Comparison of ENCODE assay signal across 19 cellular contexts in genomic region chr11:102685311-102685710, GRCh38. TPM values are rescaled to one million over a fixed set of nuclear protein-coding genes. Genes with fewer than 3 reads are reported as not detected.
DNase-seq lines count a peak whose midpoint lies in the region; ATAC-seq and TF ChIP-seq lines count a peak whose summit lies in the region.
"Had no signal": no experiment of that assay in that cellular context is flagged by ENCODE, and none has a peak within 500 bp of the region (broad histone marks: within the 10 kb centered on the region; RNA-seq: fewer than 3 reads in every experiment).

No MANE protein-coding gene starts in this region.

- H3K9me2 ChIP-seq in GM23248 (ENCODE audit: insufficient read depth) = no peaks in the 10 kb centered on the region

- H3K4me3 Mint-ChIP-seq in mesothelial cell of epicardium = no peak overlapping the region
- H3K4me3 Mint-ChIP-seq: CD4-positive, alpha-beta T cell; IgD-negative memory B cell had no signal

- no peaks in the 10 kb centered on the region for H3K4me1 Mint-ChIP-seq in mesothelial cell of epicardium
- H3K4me1 Mint-ChIP-seq: IgD-negative memory B cell had no signal

- intact Hi-C loops in mucosa of descending colon (cut with DNase I, micrococcal nuclease) = no loop called here

- H3K9me3 ChIP-seq in GM23248 (ENCODE audit: low read depth) (no peaks in the 10 kb centered on the region), adipocyte (ENCODE audit: control insufficient read depth, low read length) (no peaks in the 10 kb centered on the region), mucosa of descending colon (no peaks in the 10 kb centered on the region)
- H3K9me3 ChIP-seq: BE2C had no signal

- H3K27me3 ChIP-seq in GM23248 (replicated peaks; ENCODE audit: insufficient read depth) (0 out of 2 replicates have a peak, but pooled peaks cover 6% of the 10 kb centered on the region), adipocyte (replicated peaks; ENCODE audit: control insufficient read depth, insufficient read depth, low read length) (no peaks in the 10 kb centered on the region)
- H3K27me3 ChIP-seq: BE2C had no signal

- DNase-seq in GM23248 (peak; percentile 18), adipocyte (ENCODE audit: low read depth) (peak; percentile 36), epithelial cell of esophagus (ENCODE audit: low read depth) (peak; percentile 91), mesothelial cell of epicardium (ENCODE audit: low spot score in 2 of 2, unreplicated experiment in 2 of 2) (no peak), mucosa of descending colon (no peak), ureter (ENCODE audit: low spot score) (no peak)
- DNase-seq: 8988T; BE2C; Calu3; CD4-positive, alpha-beta T cell; DMS53; NCI-H1694 treated with DMSO at 0.1 percent for 48 hours; NCI-H2171; NCI-H446 treated with DMSO at 0.1 percent for 48 hours; NCI-H748 treated with DMSO at 0.1 percent for 48 hours had no signal

- H3K4me1 ChIP-seq in GM23248 (ENCODE audit: insufficient read depth) = no peaks in the 10 kb centered on the region
- peaks cover 6% of the 10 kb centered on the region for H3K4me1 ChIP-seq in adipocyte (ENCODE audit: control insufficient read depth, insufficient read depth, low read length)
- no peaks in the 10 kb centered on the region for H3K4me1 ChIP-seq in mucosa of descending colon (ENCODE audit: low read depth)
- H3K4me1 ChIP-seq: BE2C had no signal

- H2AFZ ChIP-seq in GM23248 = no peak overlapping the region

- H3K79me2 ChIP-seq in GM23248 (ENCODE audit: insufficient read depth) = no peaks in the 10 kb centered on the region

- H3K27me3 Mint-ChIP-seq in mesothelial cell of epicardium (ENCODE audit: low read depth) = no peaks in the 10 kb centered on the region

- no peak overlapping the region for H3K4me3 ChIP-seq in GM23248
- no peak overlapping the region for H3K4me3 ChIP-seq in adipocyte (ENCODE audit: low read length)
- H3K4me3 ChIP-seq in epithelial cell of esophagus (ENCODE audit: low read length) = no peak overlapping the region
- no peak overlapping the region for H3K4me3 ChIP-seq in mucosa of descending colon

- peak overlapping the region; percentile 3 for H3K27ac Mint-ChIP-seq in mesothelial cell of epicardium
- H3K27ac Mint-ChIP-seq: CD4-positive, alpha-beta T cell; IgD-negative memory B cell had no signal

- in situ Hi-C loops in GM23248 (cut with MboI) = no loop called here

- H3K36me3 ChIP-seq in GM23248 (ENCODE audit: low read depth) (no peaks in the 10 kb centered on the region), adipocyte (ENCODE audit: control insufficient read depth, insufficient read depth, low read length, severe bottlenecking) (no peaks in the 10 kb centered on the region), mucosa of descending colon (ENCODE audit: low read depth) (no peaks in the 10 kb centered on the region)
- H3K36me3 ChIP-seq: BE2C had no signal

- H3K9me3 Mint-ChIP-seq in mesothelial cell of epicardium = peaks cover 4% of the 10 kb centered on the region
- H3K9me3 Mint-ChIP-seq: CD4-positive, alpha-beta T cell; IgD-negative memory B cell had no signal

- no peak for ATAC-seq in mucosa of descending colon
- no peak for ATAC-seq in HG03280 (IDR thresholded peaks at IDR 0.05; ENCODE audit: unreplicated experiment)
- no peak for ATAC-seq in GM19452 (IDR thresholded peaks at IDR 0.05; ENCODE audit: unreplicated experiment)
- ATAC-seq: HCT116 had no signal

- H3K27ac ChIP-seq in GM23248 = no peak overlapping the region

- peaks cover 4% of the 10 kb centered on the region; the same call in 1 of the 2 replicates for H3F3A ChIP-seq in GM23248 (ENCODE audit: insufficient read depth)

- H3K36me3 Mint-ChIP-seq in mesothelial cell of epicardium = no peaks in the 10 kb centered on the region

- TF ChIP-seq CTCF in epithelial cell of esophagus (IDR thresholded peaks at IDR 0.05; ENCODE audit: insufficient read depth, low read depth, low read length, missing control alignments) (no peak), mesothelial cell of epicardium (IDR thresholded peaks at IDR 0.05; ENCODE audit: unreplicated experiment) (no peak), mucosa of descending colon (IDR thresholded peaks at IDR 0.05) (no peak)

- WGBS in GM23248 (ENCODE audit: low coverage in 1 of 2, low lambda C conversion rate in 2 of 2, missing lambda C conversion rate in 2 of 2), 2 experiments = 6 to 10% methylated on average over 3 of the region's 3 CpGs

- no peak overlapping the region for H3K4me2 ChIP-seq in GM23248 (ENCODE audit: unreplicated experiment)

- H3K9ac ChIP-seq in GM23248 (no peak overlapping the region), adipocyte (ENCODE audit: low read length) (no peak overlapping the region)

- H4K20me1 ChIP-seq in GM23248 (ENCODE audit: insufficient read depth) = no peaks in the 10 kb centered on the region

RNA-seq across cellular contexts. Expression of gene MMP27, which starts 20.3 kb away (rescaled TPM):
- total RNA-seq in GM23248 (2014; rRNA removed; shearing (Covaris generic)) = not detected in 2 replicates
- polyA plus RNA-seq in GM23248 (2016; fragmentation: Nextera tagmentation; extraction: Ambion mirVana) = 0.09 TPM in 1 of 2 replicates, not detected in the other
- total RNA-seq in mesothelial cell of epicardium (not detected in 3 replicates), mucosa of descending colon (under 1 TPM in 1 of 3 donors, not detected in 2; 0.16 TPM), ureter (not detected)
- total RNA-seq: Calu3; CD4-positive, alpha-beta T cell had no signal
- polyA plus RNA-seq: IgD-negative memory B cell had no signal

RNA-seq across cellular contexts. Expression of gene MMP8, which starts 39.4 kb away (rescaled TPM):
- not detected in 2 replicates for total RNA-seq in GM23248 (2014; rRNA removed; shearing (Covaris generic))
- polyA plus RNA-seq in GM23248 (2016; fragmentation: Nextera tagmentation; extraction: Ambion mirVana) = not detected in 2 replicates
- total RNA-seq in mesothelial cell of epicardium = not detected in 3 replicates
- total RNA-seq in mucosa of descending colon = not detected
- total RNA-seq in ureter = not detected
- total RNA-seq: Calu3; CD4-positive, alpha-beta T cell had no signal
- polyA plus RNA-seq: IgD-negative memory B cell had no signal

Comparison
In these comparisons a context has a peak if more than half of its experiments do, and no peak if none do; other contexts are left out.
1. DNase-seq: peak in GM23248 (single experiment), adipocyte (single experiment) and epithelial cell of esophagus (single experiment); none in mesothelial cell of epicardium (0 of 2), mucosa of descending colon (0 of 3) and ureter (single experiment).